In the genomic region with DNA sequence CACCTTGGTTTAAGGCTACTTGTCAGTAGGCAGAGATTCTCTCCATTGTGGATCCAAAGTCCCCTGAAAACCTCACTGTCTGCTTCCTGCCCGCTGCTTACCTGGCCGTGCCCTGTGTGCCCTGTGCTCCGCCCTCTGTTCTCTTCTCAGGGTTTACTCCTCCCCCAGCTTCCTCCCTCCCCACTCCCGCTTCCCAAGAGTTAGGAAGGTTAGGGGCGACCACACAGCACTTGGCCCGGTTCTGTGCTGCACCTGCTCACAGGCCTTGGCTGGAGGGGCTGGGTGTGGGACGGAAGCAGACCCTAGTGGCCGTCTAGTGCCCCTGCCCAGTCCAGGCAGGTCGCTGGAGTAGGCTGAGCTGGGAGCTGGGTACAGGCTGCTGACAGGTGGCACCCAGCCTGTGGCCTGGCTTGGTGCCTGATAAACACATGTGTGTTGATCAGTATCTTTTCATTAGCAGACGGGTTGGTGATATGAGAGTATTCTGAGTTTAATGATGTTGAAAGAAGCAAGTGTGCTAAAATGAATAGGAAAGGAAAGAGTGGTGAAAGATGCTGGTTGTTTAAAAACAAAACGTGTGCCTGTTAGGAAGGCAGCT, we compare ENCODE assay signal across 8 cellular contexts. TPM values are rescaled to one million over a fixed set of nuclear protein-coding genes. Genes with fewer than 3 reads are reported as not detected.
DNase-seq lines count a peak whose midpoint lies in the region; ATAC-seq and TF ChIP-seq lines count a peak whose summit lies in the region.

No MANE protein-coding gene starts in this region.

- H3K36me3 Mint-ChIP-seq in MCF 10A (ENCODE audit: insufficient read depth, unreplicated experiment), result peaks cover 11% of the 10 kb centered on the region
- H3K36me3 Mint-ChIP-seq in naive thymus-derived CD4-positive, alpha-beta T cell, result peaks cover 0 to 4% (median 0%) of the 10 kb centered on the region in 5 donors

- peaks cover 8 to 9% of the 10 kb centered on the region in 2 donors for H3K4me1 ChIP-seq in naive thymus-derived CD4-positive, alpha-beta T cell (ENCODE audit: control insufficient read depth in 2 of 2, insufficient read depth in 2 of 2, low read length in 2 of 2)
- H3K4me1 ChIP-seq in OCI-LY7 (ENCODE audit: insufficient read depth, low read length, poor library complexity, severe bottlenecking), result no peaks in the 10 kb centered on the region

- intact Hi-C loops in MCF 10A (cut with micrococcal nuclease) (loop anchor here (5.0 kb wide), 1 partner anchor 98 kb away; no protein-coding TSS in a partner anchor), OCI-LY7 (cut with micrococcal nuclease; ENCODE audit: unreplicated experiment) (no loop called here)
- intact Hi-C loops in naive thymus-derived CD4-positive, alpha-beta T cell (cut with micrococcal nuclease), result no loop called here

- H3K27me3 ChIP-seq in naive thymus-derived CD4-positive, alpha-beta T cell (ENCODE audit: control insufficient read depth in 2 of 2, insufficient read depth in 2 of 2, low read length in 2 of 2), result no peaks in the 10 kb centered on the region

- H3K4me1 Mint-ChIP-seq in MCF 10A (ENCODE audit: insufficient read depth, unreplicated experiment), result peaks cover 22% of the 10 kb centered on the region
- H3K4me1 Mint-ChIP-seq in naive thymus-derived CD4-positive, alpha-beta T cell, result peaks cover 12 to 20% (median 13%) of the 10 kb centered on the region in 7 donors

- H3K36me3 ChIP-seq in naive thymus-derived CD4-positive, alpha-beta T cell (ENCODE audit: control insufficient read depth in 2 of 3, insufficient read depth in 3 of 3, low read length in 3 of 3), result peaks cover 0 to 7% (median 0%) of the 10 kb centered on the region in 3 experiments
- H3K36me3 ChIP-seq in OCI-LY7 (ENCODE audit: insufficient read depth, low read length), result no peaks in the 10 kb centered on the region

- H3K9me3 ChIP-seq in naive thymus-derived CD4-positive, alpha-beta T cell (ENCODE audit: control insufficient read depth in 2 of 3, low read length in 3 of 3), result no peaks in the 10 kb centered on the region
- H3K9me3 ChIP-seq in OCI-LY7 (ENCODE audit: low read length), result no peaks in the 10 kb centered on the region

- CTCF ChIA-PET in MCF 10A (lab: Yijun Ruan, JAX), result interaction anchor here (1.6 kb wide), 1 partner anchor 97 kb away, joined by 6 read pairs; no protein-coding TSS in a partner anchor
- CTCF ChIA-PET in naive thymus-derived CD4-positive, alpha-beta T cell (lab: Charles Lee), result no interaction called here
- CTCF ChIA-PET in OCI-LY7 (lab: Charles Lee; ENCODE audit: unreplicated experiment), result no interaction called here

- H4K20me1 ChIP-seq in OCI-LY7 (ENCODE audit: insufficient read depth, low read length), result no peaks in the 10 kb centered on the region

- POLR2A ChIA-PET in MCF 10A (lab: Yijun Ruan, JAX) (interaction anchor here (0.6 to 0.8 kb wide), 3 partner anchors 8 to 122 kb away, joined by 3 to 6 read pairs (median 3); no protein-coding TSS in a partner anchor), OCI-LY7 (lab: Charles Lee) (no interaction called here)
- POLR2A ChIA-PET in naive thymus-derived CD4-positive, alpha-beta T cell (lab: Charles Lee), result no interaction called here

- no peak for TF ChIP-seq CTCF in MCF 10A (IDR thresholded peaks at IDR 0.05; ENCODE audit: unreplicated experiment)
- TF ChIP-seq CTCF in OCI-LY7 (conservative IDR thresholded peaks at IDR 0.05; ENCODE audit: low read length), result no peak

- no peaks in the 10 kb centered on the region for H3K9me2 ChIP-seq in OCI-LY7 (ENCODE audit: insufficient read depth, low read length)

- ATAC-seq in naive thymus-derived CD4-positive, alpha-beta T cell, result peak; percentile 57

- no peaks in the 10 kb centered on the region for H3K9me3 Mint-ChIP-seq in MCF 10A (ENCODE audit: unreplicated experiment)
- no peaks in the 10 kb centered on the region for H3K9me3 Mint-ChIP-seq in naive thymus-derived CD4-positive, alpha-beta T cell

- no TSS peak for BruUV-seq in MCF 10A (replicated peaks; lab: Mats Ljungman, UMichigan)
- no TSS peak for BruUV-seq in OCI-LY7 (replicated peaks; lab: Mats Ljungman, UMichigan)

- H3K79me2 ChIP-seq in OCI-LY7 (ENCODE audit: insufficient read depth, low read depth, low read length), result no peaks in the 10 kb centered on the region

- peak overlapping the region; percentile 61 for H3K27ac Mint-ChIP-seq in MCF 10A (ENCODE audit: low read depth, unreplicated experiment)
- peak overlapping the region in 7 of 9 donors; percentile 2 to 84 (median 65) for H3K27ac Mint-ChIP-seq in naive thymus-derived CD4-positive, alpha-beta T cell

- H3K4me3 Mint-ChIP-seq in MCF 10A (ENCODE audit: unreplicated experiment), result no peak overlapping the region
- peak overlapping the region in 2 of 10 donors; percentile 11 to 15 for H3K4me3 Mint-ChIP-seq in naive thymus-derived CD4-positive, alpha-beta T cell

- H2AFZ ChIP-seq in OCI-LY7 (ENCODE audit: low read length), result no peak overlapping the region

- in situ Hi-C loops in G401 (cut with HindIII; ENCODE audit: low sequenced_read_pairs), result no loop called here

- H3K4me2 ChIP-seq in OCI-LY7 (ENCODE audit: low read length), result no peak overlapping the region

- H3K27ac ChIP-seq in naive thymus-derived CD4-positive, alpha-beta T cell (ENCODE audit: low read depth, low read length), result no peak overlapping the region
- H3K27ac ChIP-seq in OCI-LY7 (ENCODE audit: low read depth, low read length, poor library complexity, severe bottlenecking), result no peak overlapping the region

- H3K4me3 ChIP-seq in naive thymus-derived CD4-positive, alpha-beta T cell (ENCODE audit: low read length), result no peak overlapping the region
- H3K4me3 ChIP-seq in OCI-LY7 (ENCODE audit: low read depth, low read length, poor library complexity, severe bottlenecking), result no peak overlapping the region

- DNase-seq in G401 (ENCODE audit: low spot score), result peak; percentile 88
- peak; percentile 74 for DNase-seq in NCI-H510A (lab: John Stamatoyannopoulos, UW)
- DNase-seq in MCF 10A (ENCODE audit: unreplicated experiment), result peak; percentile 58
- DNase-seq in naive thymus-derived CD4-positive, alpha-beta T cell, result no peak
- no peak for DNase-seq in OCI-LY7 (ENCODE audit: low spot score)
- no peak for DNase-seq in effector CD8-positive, alpha-beta T cell (lab: John Stamatoyannopoulos, UW)
- DNase-seq in NCI-H146 treated with DMSO at 0.1 percent for 48 hours (lab: John Stamatoyannopoulos, UW; ENCODE audit: unreplicated experiment), result no peak
- no peak for DNase-seq in NCI-H1048 (lab: John Stamatoyannopoulos, UW)

- H3K27me3 Mint-ChIP-seq in MCF 10A (ENCODE audit: insufficient read depth, unreplicated experiment), result no peaks in the 10 kb centered on the region
- H3K27me3 Mint-ChIP-seq in naive thymus-derived CD4-positive, alpha-beta T cell, result no peaks in the 10 kb centered on the region

RNA-seq across cellular contexts. Expression of a gene that starts 40.5 kb away (rescaled TPM):
- total RNA-seq in G401 (2014; rRNA removed; shearing (Covaris generic)), result 23.5 and 45.4 TPM in 2 replicates
- total RNA-seq in MCF 10A (2022) (15.6 and 23.7 TPM in 2 replicates), OCI-LY7 (2022) (32.8 and 46.9 TPM in 2 replicates)
- total RNA-seq in naive thymus-derived CD4-positive, alpha-beta T cell, result 10 to 100 TPM; 13.9 to 48.5 (median 15.6) TPM
- polyA plus RNA-seq in naive thymus-derived CD4-positive, alpha-beta T cell, result 1 to 10 TPM; 2.1 to 2.8 TPM
- total RNA-seq in OCI-LY7 (2014; rRNA removed; shearing (Covaris generic)), result 40.7 and 52.4 TPM in 2 replicates

Comparison
In these comparisons a context has a peak if more than half of its experiments do, and no peak if none do; other contexts are left out.
1. DNase-seq: peak in G401 (single experiment), NCI-H510A (single experiment) and MCF 10A (single experiment); none in naive thymus-derived CD4-positive, alpha-beta T cell (0 of 9), OCI-LY7 (single experiment), effector CD8-positive, alpha-beta T cell (single experiment), NCI-H146 treated with DMSO at 0.1 percent for 48 hours (single experiment) and NCI-H1048 (single experiment).